In genomic region chr9:133354766-133355165, GRCh38 we compare ENCODE assay signal across 10 cellular contexts. TPM values are rescaled to one million over a fixed set of nuclear protein-coding genes. Genes with fewer than 3 reads are reported as not detected.
A peak's percentile ranks its signal among the peaks of the same experiment; 100 is the strongest.
DNase-seq lines count a peak whose midpoint lies in the region; ATAC-seq and TF ChIP-seq lines count a peak whose summit lies in the region.
"Had no signal": no experiment of that assay in that cellular context is flagged by ENCODE, and none has a peak within 500 bp of the region (broad histone marks: within the 10 kb centered on the region; RNA-seq: fewer than 3 reads in every experiment).

No MANE protein-coding gene starts in this region.

- ATAC-seq in psoas muscle: no peak
- ATAC-seq: left colon had no signal

- H3K36me3 Mint-ChIP-seq in activated T-cell treated with anti-CD3 and anti-CD28 coated beads, Interleukin-2, amount 50 U/mL, for 24 hours (ENCODE audit: low read depth): peaks cover 77% of the 10 kb centered on the region

- WGBS in psoas muscle, 3 donors: 57 to 68% (median 65%) methylated on average over 7 of the region's 7 CpGs

- H3K9me3 ChIP-seq in adipocyte (ENCODE audit: control insufficient read depth, low read length): no peaks in the 10 kb centered on the region
- H3K9me3 ChIP-seq in psoas muscle: no peaks in the 10 kb centered on the region
- H3K9me3 ChIP-seq in vagina: no peaks in the 10 kb centered on the region

- H3K27ac ChIP-seq in psoas muscle (no peak overlapping the region), vagina (no peak overlapping the region)

- H3K36me3 ChIP-seq in adipocyte (ENCODE audit: control insufficient read depth, insufficient read depth, low read length, severe bottlenecking) (peaks cover 47% of the 10 kb centered on the region), psoas muscle (ENCODE audit: insufficient read depth in 1 of 2, low read depth in 1 of 2) (peaks cover 4 to 56% of the 10 kb centered on the region in 2 donors), vagina (peaks cover 0 to 32% of the 10 kb centered on the region in 2 donors)

- H3K4me3 ChIP-seq in NB4 (ENCODE audit: low read depth, low read length) (peak overlapping the region; percentile 85), adipocyte (ENCODE audit: low read length) (no peak overlapping the region), psoas muscle (peak overlapping the region; percentile 72), vagina (no peak overlapping the region)

- TF ChIP-seq CTCF in NB4 (IDR thresholded peaks at IDR 0.05; ENCODE audit: low read depth, low read length) (no peak), psoas muscle (IDR thresholded peaks at IDR 0.05) (no peak), vagina (IDR thresholded peaks at IDR 0.05) (no peak)

- no peaks in the 10 kb centered on the region for H3K27me3 Mint-ChIP-seq in activated T-cell treated with anti-CD3 and anti-CD28 coated beads, Interleukin-2, amount 50 U/mL, for 24 hours

- peaks cover 71% of the 10 kb centered on the region for H3K4me1 Mint-ChIP-seq in activated T-cell treated with anti-CD3 and anti-CD28 coated beads, Interleukin-2, amount 50 U/mL, for 24 hours (ENCODE audit: low read depth)

- intact Hi-C loops in psoas muscle (cut with DNase I) (loop anchor here in 1 of 2 donors (5.0 to 10.0 kb wide), 3 partner anchors 53 to 133 kb away; no protein-coding TSS in a partner anchor), vagina (cut with DNase I) (no loop called here)

- no peaks in the 10 kb centered on the region for H3K9me3 Mint-ChIP-seq in activated T-cell treated with anti-CD3 and anti-CD28 coated beads, Interleukin-2, amount 50 U/mL, for 24 hours

- H3K4me3 Mint-ChIP-seq in activated T-cell treated with anti-CD3 and anti-CD28 coated beads, Interleukin-2, amount 50 U/mL, for 24 hours: peak overlapping the region; percentile 91

- H3K27me3 ChIP-seq in adipocyte (replicated peaks; ENCODE audit: control insufficient read depth, insufficient read depth, low read length): no peaks in the 10 kb centered on the region
- H3K27me3 ChIP-seq in psoas muscle (ENCODE audit: insufficient read depth in 3 of 3, low read length in 2 of 3): no peaks in the 10 kb centered on the region
- no peaks in the 10 kb centered on the region for H3K27me3 ChIP-seq in vagina

- TF ChIP-seq POLR2A in NB4 (IDR thresholded peaks at IDR 0.05; ENCODE audit: extremely low read depth, insufficient read length): no peak
- no peak for TF ChIP-seq POLR2A in vagina (IDR thresholded peaks at IDR 0.05)

- H3K4me1 ChIP-seq in adipocyte (ENCODE audit: control insufficient read depth, insufficient read depth, low read length): peaks cover 49% of the 10 kb centered on the region
- peaks cover 30% of the 10 kb centered on the region for H3K4me1 ChIP-seq in psoas muscle
- peaks cover 40% of the 10 kb centered on the region for H3K4me1 ChIP-seq in vagina

- no peak for DNase-seq in activated T-cell treated with anti-CD3 and anti-CD28 coated beads, Interleukin-2, amount 50 U/mL, for 24 hours
- no peak for DNase-seq in activated T-cell treated with anti-CD3 and anti-CD28 coated beads, Interleukin-2, amount 50 U/mL, for 48 hours
- DNase-seq in NB4 (ENCODE audit: low read depth): peak; percentile 78
- DNase-seq in adipocyte (ENCODE audit: low read depth): no peak
- no peak for DNase-seq in psoas muscle
- DNase-seq in vagina (ENCODE audit: extremely low spot score in 2 of 2): no peak
- no peak for DNase-seq in Kasumi-1 (lab: John Stamatoyannopoulos, UW)
- no peak for DNase-seq in SK-N-DZ (ENCODE audit: low spot score)
- DNase-seq: left colon, NCI-H2171 treated with DMSO at 0.1 percent for 48 hours had no signal

- H3K9ac ChIP-seq in adipocyte (ENCODE audit: low read length): peak overlapping the region; percentile 91

- peak overlapping the region; percentile 99 for H3K27ac Mint-ChIP-seq in activated T-cell treated with anti-CD3 and anti-CD28 coated beads, Interleukin-2, amount 50 U/mL, for 24 hours

RNA-seq across cellular contexts. Expression of gene SURF1, which starts 1.5 kb away (rescaled TPM):
- total RNA-seq in psoas muscle (10 to 100 TPM; 27.7 to 54.9 (median 45.5) TPM), vagina (31.2 TPM)
- polyA plus RNA-seq in psoas muscle: 100 to 1,000 TPM in 1 of 3 donors, 10 to 100 TPM in 2; 63.1 to 127 (median 77.0) TPM
- polyA plus RNA-seq in SK-N-DZ (2014; cell fraction: cytosol; rRNA removed): 14.1 and 21.0 TPM in 2 replicates
- polyA plus RNA-seq in SK-N-DZ (2014; cell fraction: nucleus; rRNA removed): 32.0 and 33.8 TPM in 2 replicates

RNA-seq across cellular contexts. Expression of gene SURF2, which starts 1.6 kb away (rescaled TPM):
- total RNA-seq in psoas muscle (10 to 100 TPM; 10.9 to 13.8 (median 13.3) TPM), vagina (19.9 TPM)
- 10 to 100 TPM; 19.7 to 50.6 (median 38.7) TPM for polyA plus RNA-seq in psoas muscle
- polyA plus RNA-seq in SK-N-DZ (2014; cell fraction: cytosol; rRNA removed): 27.7 and 154 TPM in 2 replicates
- 15.5 and 28.1 TPM in 2 replicates for polyA plus RNA-seq in SK-N-DZ (2014; cell fraction: nucleus; rRNA removed)

RNA-seq across cellular contexts. Expression of gene RPL7A, which starts 6.7 kb away (rescaled TPM):
- total RNA-seq in psoas muscle (1,000 to 10,000 TPM; 1,013 to 1,526 (median 1,062) TPM), vagina (1,889 TPM)
- polyA plus RNA-seq in psoas muscle: 1,000 to 10,000 TPM; 1,923 to 3,403 (median 2,177) TPM
- polyA plus RNA-seq in SK-N-DZ (2014; cell fraction: cytosol; rRNA removed): 3,794 and 4,325 TPM in 2 replicates
- polyA plus RNA-seq in SK-N-DZ (2014; cell fraction: nucleus; rRNA removed): 2,303 and 2,962 TPM in 2 replicates

RNA-seq across cellular contexts. Expression of gene MED22, which starts 6.8 kb away (rescaled TPM):
- total RNA-seq in psoas muscle (10 to 100 TPM in 2 of 4 donors, 1 to 10 TPM in 2; 7.5 to 14.4 (median 10.6) TPM), vagina (32.9 TPM)
- polyA plus RNA-seq in psoas muscle: 10 to 100 TPM; 14.5 to 43.5 (median 23.4) TPM
- 53.3 and 56.1 TPM in 2 replicates for polyA plus RNA-seq in SK-N-DZ (2014; cell fraction: cytosol; rRNA removed)
- 84.4 and 89.6 TPM in 2 replicates for polyA plus RNA-seq in SK-N-DZ (2014; cell fraction: nucleus; rRNA removed)

RNA-seq across cellular contexts. Expression of gene SURF6, which starts 18.8 kb away (rescaled TPM):
- 10 to 100 TPM; 11.4 to 27.3 (median 16.0) TPM for total RNA-seq in psoas muscle
- 10 to 100 TPM; 27.7 to 43.0 (median 36.3) TPM for polyA plus RNA-seq in psoas muscle
- 12.8 TPM for total RNA-seq in vagina
- 10.4 and 34.6 TPM in 2 replicates for polyA plus RNA-seq in SK-N-DZ (2014; cell fraction: cytosol; rRNA removed)
- 22.5 and 30.9 TPM in 2 replicates for polyA plus RNA-seq in SK-N-DZ (2014; cell fraction: nucleus; rRNA removed)

Comparison
In these comparisons a context has a peak if more than half of its experiments do, and no peak if none do; other contexts are left out.
1. H3K4me3 ChIP-seq: peak in NB4 (single experiment) and psoas muscle (single experiment); none in adipocyte (single experiment) and vagina (0 of 2).